22 cellular contexts compared by ENCODE assay signal in genomic region chr9:124801356-124801755, GRCh38. TPM values are rescaled to one million over a fixed set of nuclear protein-coding genes. Genes with fewer than 3 reads are reported as not detected.
"Had no signal": no experiment of that assay in that cellular context is flagged by ENCODE, and none has a peak within 500 bp of the region (broad histone marks: within the 10 kb centered on the region; RNA-seq: fewer than 3 reads in every experiment).

No MANE protein-coding gene starts in this region.

- DNase-seq: cerebellar nuclear complex; effector CD4-positive, alpha-beta T cell; foreskin melanocyte; stimulated activated CD4-positive, alpha-beta T cell treated with anti-CD3 and anti-CD28 coated beads, Interleukin-12 subunit alpha, Interleukin-12 subunit beta, amount 100 ng/mL, for 4 hours; stimulated activated naive CD8-positive, alpha-beta T cell treated with anti-CD3 and anti-CD28 coated beads, Interleukin-15, Interleukin-2, amounts not matched to agents 100 U/mL and 50 U/mL, for 24 hours; thyroid gland; upper lobe of left lung had no signal

- H3K36me3 ChIP-seq: neutrophil, thyroid gland, upper lobe of left lung, vagina had no signal

- H3K9me3 ChIP-seq: neutrophil, suprapubic skin, thyroid gland, upper lobe of left lung, vagina had no signal

- H3K4me3 ChIP-seq: hepatocyte, suprapubic skin, thyroid gland, upper lobe of left lung, vagina had no signal

- H3K27ac ChIP-seq: hepatocyte, neutrophil, suprapubic skin, vagina had no signal

- H3K4me3 Mint-ChIP-seq: nephron had no signal

- ATAC-seq: stimulated activated naive CD8-positive, alpha-beta T cell treated with anti-CD3 and anti-CD28 coated beads, Interleukin-15, Interleukin-2, amounts not matched to agents 100 U/mL and 50 U/mL, for 24 hours had no signal

- H3K27ac Mint-ChIP-seq: nephron had no signal

- H3K79me2 ChIP-seq: hepatocyte had no signal

- H2AFZ ChIP-seq: hepatocyte had no signal

- H3K9me3 Mint-ChIP-seq: nephron had no signal

- H3K27me3 ChIP-seq: hepatocyte, suprapubic skin, thyroid gland, upper lobe of left lung, vagina had no signal

- H3K4me2 ChIP-seq: hepatocyte had no signal

RNA-seq across cellular contexts. Expression of gene WDR38, which starts 51.9 kb away (rescaled TPM):
- total RNA-seq: dermis microvascular lymphatic vessel endothelial cell, hepatocyte, kidney epithelial cell, liver, lung microvascular endothelial cell, mesenteric fat pad, mononuclear cell, osteoblast, pulmonary artery endothelial cell, sciatic nerve, skeletal muscle tissue, suprapubic skin, vagina had no signal
